Comparison of ENCODE assay signal across 6 cellular contexts in the genomic region with DNA sequence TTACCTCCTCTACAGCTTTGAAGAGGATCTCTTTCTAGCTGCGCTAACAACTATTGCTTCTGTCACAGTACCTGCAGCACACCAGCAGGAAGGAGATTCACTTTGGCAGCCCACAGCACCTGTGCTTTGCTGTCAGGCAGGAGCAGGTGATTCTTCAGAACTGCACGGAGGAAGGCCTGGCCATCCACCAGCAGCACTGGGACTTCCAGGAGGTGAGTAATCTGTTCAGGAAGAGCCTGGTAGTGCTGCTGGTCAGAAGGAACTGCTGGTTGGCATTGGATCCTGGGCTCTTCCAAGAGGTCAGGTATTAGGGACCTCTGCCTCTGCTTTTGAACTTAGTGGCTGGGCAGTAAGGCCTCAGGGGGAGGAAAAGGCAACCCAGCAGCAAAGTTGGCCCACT. TPM values are rescaled to one million over a fixed set of nuclear protein-coding genes. Genes with fewer than 3 reads are reported as not detected.
"Had no signal": no experiment of that assay in that cellular context is flagged by ENCODE, and none has a peak within 500 bp of the region (broad histone marks: within the 10 kb centered on the region; RNA-seq: fewer than 3 reads in every experiment).

No MANE protein-coding gene starts in this region.

- ATAC-seq: GM23338 had no signal

- H3K4me3 ChIP-seq: GM23338 had no signal

- H2AFZ ChIP-seq: GM23338 had no signal

- H3K27ac ChIP-seq: HL-60 had no signal

- H3K4me2 ChIP-seq: GM23338 had no signal

- DNase-seq: H9, HCEC 1CT, IMR-90 had no signal

RNA-seq across cellular contexts. Expression of gene GALNT15, which starts 48.1 kb away (rescaled TPM):
- total RNA-seq: H1 had no signal
